ENCODE assay signal across 19 cellular contexts in genomic region chr21:16342932-16343331, GRCh38.
"Had no signal": no experiment of that assay in that cellular context is flagged by ENCODE, and none has a peak within 500 bp of the region (broad histone marks: within the 10 kb centered on the region; RNA-seq: fewer than 3 reads in every experiment).

No MANE protein-coding gene starts in this region.

- H3K4me3 Mint-ChIP-seq: natural killer cell; stimulated activated memory B cell treated with anti-CD40 and anti-IgM and Interleukin-4, amounts not matched to agents 10 μg/mL and 1 μg/mL and 100 μg/mL, for 72 hours; stimulated activated naive CD8-positive, alpha-beta T cell treated with anti-CD3 and anti-CD28 coated beads, Interleukin-15, Interleukin-2, amounts not matched to agents 100 ng/mL and 50 ng/mL, for 24 hours had no signal

- H3K36me3 ChIP-seq: heart left ventricle, prostate gland, right lobe of liver, tibial artery, upper lobe of left lung, uterus had no signal

- H3K36me3 Mint-ChIP-seq: natural killer cell; stimulated activated memory B cell treated with anti-CD40 and anti-IgM and Interleukin-4, amounts not matched to agents 10 μg/mL and 1 μg/mL and 100 μg/mL, for 72 hours had no signal

- H3K9ac ChIP-seq: parathyroid adenoma had no signal

- H3K27me3 Mint-ChIP-seq: stimulated activated memory B cell treated with anti-CD40 and anti-IgM and Interleukin-4, amounts not matched to agents 10 μg/mL and 1 μg/mL and 100 μg/mL, for 72 hours; stimulated activated naive CD8-positive, alpha-beta T cell treated with anti-CD3 and anti-CD28 coated beads, Interleukin-15, Interleukin-2, amounts not matched to agents 100 ng/mL and 50 ng/mL, for 24 hours had no signal

- H3K27me3 ChIP-seq: dorsolateral prefrontal cortex, heart left ventricle, right lobe of liver, tibial artery, upper lobe of left lung, uterus had no signal

- ATAC-seq: heart left ventricle; natural killer cell; right lobe of liver; stimulated activated memory B cell treated with anti-CD40 and anti-IgM and Interleukin-4, amounts not matched to agents 10 μg/mL and 1 μg/mL and 100 μg/mL, for 72 hours had no signal

- DNase-seq: dorsolateral prefrontal cortex; effector CD8-positive, alpha-beta T cell; foreskin melanocyte; heart left ventricle; hippocampal formation; kidney glomerular epithelial cell; mammary epithelial cell; natural killer cell; occipital lobe; right lobe of liver; stimulated activated CD4-positive, alpha-beta T cell treated with anti-CD3 and anti-CD28 coated beads, Interleukin-4, amount 100 ng/mL, for 1 hour; tibial artery; upper lobe of left lung; uterus had no signal

- H3K27ac Mint-ChIP-seq: natural killer cell; stimulated activated memory B cell treated with anti-CD40 and anti-IgM and Interleukin-4, amounts not matched to agents 10 μg/mL and 1 μg/mL and 100 μg/mL, for 72 hours; stimulated activated naive CD8-positive, alpha-beta T cell treated with anti-CD3 and anti-CD28 coated beads, Interleukin-15, Interleukin-2, amounts not matched to agents 100 ng/mL and 50 ng/mL, for 24 hours had no signal

- H3K4me3 ChIP-seq: coronary artery, dorsolateral prefrontal cortex, heart left ventricle, prostate gland, right lobe of liver, tibial artery, upper lobe of left lung, uterus had no signal

- H2AFZ ChIP-seq: parathyroid adenoma had no signal

- H3K4me1 Mint-ChIP-seq: natural killer cell; stimulated activated memory B cell treated with anti-CD40 and anti-IgM and Interleukin-4, amounts not matched to agents 10 μg/mL and 1 μg/mL and 100 μg/mL, for 72 hours had no signal

- H3K9me3 Mint-ChIP-seq: stimulated activated memory B cell treated with anti-CD40 and anti-IgM and Interleukin-4, amounts not matched to agents 10 μg/mL and 1 μg/mL and 100 μg/mL, for 72 hours; stimulated activated naive CD8-positive, alpha-beta T cell treated with anti-CD3 and anti-CD28 coated beads, Interleukin-15, Interleukin-2, amounts not matched to agents 100 ng/mL and 50 ng/mL, for 24 hours had no signal

- H3K27ac ChIP-seq: coronary artery, dorsolateral prefrontal cortex, heart left ventricle, parathyroid adenoma, prostate gland, right lobe of liver, tibial artery, upper lobe of left lung, uterus had no signal

- H3K79me2 ChIP-seq: parathyroid adenoma had no signal

- H3K4me1 ChIP-seq: heart left ventricle, parathyroid adenoma, prostate gland, right lobe of liver, upper lobe of left lung, uterus had no signal
